In the genomic region with DNA sequence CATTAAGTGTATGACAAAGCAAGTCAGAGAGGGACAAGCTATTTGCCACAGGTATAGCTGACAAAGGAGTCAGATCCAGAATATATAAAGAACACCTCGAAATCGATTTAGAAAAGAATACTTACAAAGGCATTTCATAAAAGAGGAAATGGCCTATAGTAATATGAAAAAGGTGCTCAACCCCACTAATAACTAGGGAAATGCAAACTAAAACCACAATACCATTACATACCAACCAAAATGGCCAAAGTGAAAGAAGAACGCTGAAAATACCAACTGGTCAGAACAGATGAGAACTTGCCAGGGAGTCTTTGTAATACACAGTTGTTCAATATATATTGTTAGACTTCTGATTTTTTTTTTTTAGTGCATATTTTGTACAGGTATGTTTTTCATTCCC, we compare ENCODE assay signal across 9 cellular contexts.
DNase-seq lines count a peak whose midpoint lies in the region; ATAC-seq and TF ChIP-seq lines count a peak whose summit lies in the region.
"Had no signal": no experiment of that assay in that cellular context is flagged by ENCODE, and none has a peak within 500 bp of the region (broad histone marks: within the 10 kb centered on the region; RNA-seq: fewer than 3 reads in every experiment).

No MANE protein-coding gene starts in this region.

- H3K36me3 ChIP-seq in Peyer's patch, result peaks cover 0 to 12% (median 0%) of the 10 kb centered on the region in 3 donors

- no peaks in the 10 kb centered on the region for H3K27me3 Mint-ChIP-seq in T-helper 2 cell treated with Interferon-gamma antibody and Interleukin-4, amounts not matched to agents 5 μg/mL and 100 μg/mL, for 36 hours (ENCODE audit: low read depth)
- H3K27me3 Mint-ChIP-seq in memory B cell, result no peaks in the 10 kb centered on the region

- H3K27me3 ChIP-seq in Peyer's patch, result no peaks in the 10 kb centered on the region
- H3K27me3 ChIP-seq: transverse colon had no signal

- H3K9me3 ChIP-seq in Peyer's patch, result no peaks in the 10 kb centered on the region
- H3K9me3 ChIP-seq: transverse colon had no signal

- no peaks in the 10 kb centered on the region for H3K9me3 Mint-ChIP-seq in T-helper 2 cell treated with Interferon-gamma antibody and Interleukin-4, amounts not matched to agents 5 μg/mL and 100 μg/mL, for 36 hours
- no peaks in the 10 kb centered on the region for H3K9me3 Mint-ChIP-seq in memory B cell

- peaks cover 0 to 8% (median 0%) of the 10 kb centered on the region in 4 donors for H3K4me1 ChIP-seq in Peyer's patch

- no peak for TF ChIP-seq CTCF in Peyer's patch (IDR thresholded peaks at IDR 0.05)

- H3K36me3 Mint-ChIP-seq in T-helper 2 cell treated with Interferon-gamma antibody and Interleukin-4, amounts not matched to agents 5 μg/mL and 100 μg/mL, for 36 hours (ENCODE audit: low read depth), result peaks cover 30% of the 10 kb centered on the region
- peaks cover 3% of the 10 kb centered on the region for H3K36me3 Mint-ChIP-seq in memory B cell

- peak; percentile 67 for ATAC-seq in GM21576 (IDR thresholded peaks at IDR 0.05; ENCODE audit: unreplicated experiment)
- ATAC-seq in HG03378 (IDR thresholded peaks at IDR 0.05; ENCODE audit: unreplicated experiment), result peak; percentile 76
- peak; percentile 79 for ATAC-seq in memory B cell (ENCODE audit: low read depth)

- no peak for DNase-seq in T-helper 2 cell treated with Interferon-gamma antibody and Interleukin-4, amounts not matched to agents 5 μg/mL and 100 μg/mL, for 36 hours (ENCODE audit: low spot score)
- DNase-seq in T-helper 2 cell (no peak), memory B cell (ENCODE audit: low spot score in 2 of 2) (peak in 1 of 2 donors; percentile 17), Peyer's patch (no peak), NCI-H524 (lab: John Stamatoyannopoulos, UW) (no peak), occipital lobe (lab: John Stamatoyannopoulos, UW) (no peak)

- H3K27ac Mint-ChIP-seq in T-helper 2 cell treated with Interferon-gamma antibody and Interleukin-4, amounts not matched to agents 5 μg/mL and 100 μg/mL, for 36 hours, result peak overlapping the region; percentile 67
- H3K27ac Mint-ChIP-seq in memory B cell, result peak overlapping the region; percentile 53

- peaks cover 37% of the 10 kb centered on the region for H3K4me1 Mint-ChIP-seq in T-helper 2 cell treated with Interferon-gamma antibody and Interleukin-4, amounts not matched to agents 5 μg/mL and 100 μg/mL, for 36 hours (ENCODE audit: low read depth)
- H3K4me1 Mint-ChIP-seq in memory B cell, result peaks cover 27% of the 10 kb centered on the region

- no peak overlapping the region for H3K4me3 ChIP-seq in Peyer's patch
- H3K4me3 ChIP-seq: transverse colon had no signal

- H3K4me3 Mint-ChIP-seq in T-helper 2 cell treated with Interferon-gamma antibody and Interleukin-4, amounts not matched to agents 5 μg/mL and 100 μg/mL, for 36 hours, result peak overlapping the region; percentile 66
- peak overlapping the region; percentile 69 for H3K4me3 Mint-ChIP-seq in memory B cell

- TF ChIP-seq POLR2A in Peyer's patch (IDR thresholded peaks at IDR 0.05), result no peak

- no peak overlapping the region for H3K27ac ChIP-seq in Peyer's patch
- H3K27ac ChIP-seq: transverse colon had no signal
